In the genomic region with DNA sequence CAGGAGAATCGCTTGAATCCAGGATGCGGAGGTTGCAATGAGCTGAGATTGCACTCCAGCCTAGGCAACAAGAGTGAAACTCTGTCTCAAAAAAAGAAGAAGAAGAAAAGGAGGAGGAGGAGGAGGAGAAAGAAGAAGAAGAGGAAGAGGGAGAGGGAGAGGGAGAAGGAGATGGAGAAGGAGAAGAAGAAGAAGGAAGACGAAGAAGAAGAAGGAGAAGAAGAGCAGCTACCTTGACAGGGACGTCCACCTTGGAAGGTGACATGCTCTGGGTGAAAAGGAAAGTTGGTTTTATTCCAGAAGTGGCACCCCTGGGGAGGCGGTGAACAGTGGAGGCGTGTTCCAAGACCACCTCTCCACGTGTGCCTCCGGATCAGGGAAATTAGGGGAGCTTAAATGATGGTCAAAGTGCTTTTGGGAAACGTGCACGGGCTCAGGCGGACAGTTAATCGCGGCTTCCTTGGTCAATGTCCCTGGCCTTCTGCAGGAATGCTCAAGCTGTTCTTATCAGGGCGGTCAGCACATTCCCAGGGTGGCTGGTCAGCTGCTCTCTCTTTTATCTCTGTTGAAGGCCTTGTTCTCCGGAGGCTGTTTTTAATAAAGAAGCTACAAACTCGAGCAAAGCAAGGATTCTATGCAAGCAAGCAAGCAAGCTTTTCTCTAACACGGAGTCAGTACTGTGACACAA, we compare ENCODE assay signal across 1 cellular context.
TF ChIP-seq lines count a peak whose summit lies in the region.

No MANE protein-coding gene starts in this region.

TF ChIP-seq in HepG2, 621 proteins besides CTCF, POLR2A, EP300 and RAD21 (continues in another document):
- 0 out of 2 replicates have a peak, but pooled peaks have one; percentile 4 for TF ChIP-seq TBX2 (CRISPR knock-in tag; IDR thresholded peaks at IDR 0.05; ENCODE audit: borderline replicate concordance)
- TF ChIP-seq ZFX (CRISPR knock-in tag; IDR thresholded peaks at IDR 0.05; ENCODE audit: low read depth) = 0 out of 2 replicates have a peak, but pooled peaks have one; percentile 43
- TF ChIP-seq ZNF407 (CRISPR knock-in tag; IDR thresholded peaks at IDR 0.05; ENCODE audit: not compliant biosample characterization) = peak; percentile 20
- 0 out of 2 replicates have a peak, but pooled peaks have one; percentile 35 for TF ChIP-seq RBFOX2 (IDR thresholded peaks at IDR 0.05; ENCODE audit: low read depth, low read length)
- TF ChIP-seq BRD4 (CRISPR knock-in tag; IDR thresholded peaks at IDR 0.05) = peak; percentile 73; the same call in 1 of the 2 replicates
- TF ChIP-seq ZNF547 (CRISPR knock-in tag; IDR thresholded peaks at IDR 0.05) = peak; percentile 21; the same call in 1 of the 2 replicates
- TF ChIP-seq, protein P1, sequence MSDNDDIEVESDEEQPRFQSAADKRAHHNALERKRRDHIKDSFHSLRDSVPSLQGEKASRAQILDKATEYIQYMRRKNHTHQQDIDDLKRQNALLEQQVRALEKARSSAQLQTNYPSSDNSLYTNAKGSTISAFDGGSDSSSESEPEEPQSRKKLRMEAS (IDR thresholded peaks at IDR 0.05) = peak; percentile 33; the same call in 1 of the 2 replicates
- TF ChIP-seq ZSCAN9 (CRISPR knock-in tag; IDR thresholded peaks at IDR 0.05; ENCODE audit: borderline replicate concordance) = no peak
- peak; percentile 49 for TF ChIP-seq TEAD3 (CRISPR knock-in tag; optimal IDR thresholded peaks at IDR 0.05; ENCODE audit: borderline replicate concordance)
- TF ChIP-seq FOXP1 (IDR thresholded peaks at IDR 0.05) = 0 out of 2 replicates have a peak, but pooled peaks have one; percentile 12
- no peak for TF ChIP-seq FOXP1 (CRISPR knock-in tag; IDR thresholded peaks at IDR 0.05)
- peak; percentile 54; the same call in 1 of the 2 replicates for TF ChIP-seq TCF7 (IDR thresholded peaks at IDR 0.05; ENCODE audit: low read depth)
- no peak for TF ChIP-seq ZNF597 (CRISPR knock-in tag; IDR thresholded peaks at IDR 0.05)
- peak; percentile 30; the same call in 1 of the 2 replicates for TF ChIP-seq SPEN (CRISPR knock-in tag; IDR thresholded peaks at IDR 0.05; ENCODE audit: low read depth)
- TF ChIP-seq SALL1 (CRISPR knock-in tag; IDR thresholded peaks at IDR 0.05) = peak; percentile 39; the same call in 1 of the 2 replicates
- peak; percentile 98 for TF ChIP-seq ZNF512 (CRISPR knock-in tag; IDR thresholded peaks at IDR 0.05)
- TF ChIP-seq, protein P2, sequence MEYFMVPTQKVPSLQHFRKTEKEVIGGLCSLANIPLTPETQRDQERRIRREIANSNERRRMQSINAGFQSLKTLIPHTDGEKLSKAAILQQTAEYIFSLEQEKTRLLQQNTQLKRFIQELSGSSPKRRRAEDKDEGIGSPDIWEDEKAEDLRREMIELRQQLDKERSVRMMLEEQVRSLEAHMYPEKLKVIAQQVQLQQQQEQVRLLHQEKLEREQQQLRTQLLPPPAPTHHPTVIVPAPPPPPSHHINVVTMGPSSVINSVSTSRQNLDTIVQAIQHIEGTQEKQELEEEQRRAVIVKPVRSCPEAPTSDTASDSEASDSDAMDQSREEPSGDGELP (IDR thresholded peaks at IDR 0.05; ENCODE audit: borderline replicate concordance, low read depth) = peak; percentile 64; the same call in 1 of the 2 replicates
- 0 out of 2 replicates have a peak, but pooled peaks have one; percentile 27 for TF ChIP-seq FOXP4 (CRISPR knock-in tag; IDR thresholded peaks at IDR 0.05)
- 0 out of 2 replicates have a peak, but pooled peaks have one; percentile 33 for TF ChIP-seq KLF11 (CRISPR knock-in tag; IDR thresholded peaks at IDR 0.05)
- TF ChIP-seq ZNF292 (CRISPR knock-in tag; IDR thresholded peaks at IDR 0.05; ENCODE audit: borderline replicate concordance, low read depth) = 0 out of 2 replicates have a peak, but pooled peaks have one; percentile 52
- TF ChIP-seq, protein P3, sequence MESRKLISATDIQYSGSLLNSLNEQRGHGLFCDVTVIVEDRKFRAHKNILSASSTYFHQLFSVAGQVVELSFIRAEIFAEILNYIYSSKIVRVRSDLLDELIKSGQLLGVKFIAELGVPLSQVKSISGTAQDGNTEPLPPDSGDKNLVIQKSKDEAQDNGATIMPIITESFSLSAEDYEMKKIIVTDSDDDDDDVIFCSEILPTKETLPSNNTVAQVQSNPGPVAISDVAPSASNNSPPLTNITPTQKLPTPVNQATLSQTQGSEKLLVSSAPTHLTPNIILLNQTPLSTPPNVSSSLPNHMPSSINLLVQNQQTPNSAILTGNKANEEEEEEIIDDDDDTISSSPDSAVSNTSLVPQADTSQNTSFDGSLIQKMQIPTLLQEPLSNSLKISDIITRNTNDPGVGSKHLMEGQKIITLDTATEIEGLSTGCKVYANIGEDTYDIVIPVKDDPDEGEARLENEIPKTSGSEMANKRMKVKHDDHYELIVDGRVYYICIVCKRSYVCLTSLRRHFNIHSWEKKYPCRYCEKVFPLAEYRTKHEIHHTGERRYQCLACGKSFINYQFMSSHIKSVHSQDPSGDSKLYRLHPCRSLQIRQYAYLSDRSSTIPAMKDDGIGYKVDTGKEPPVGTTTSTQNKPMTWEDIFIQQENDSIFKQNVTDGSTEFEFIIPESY (CRISPR knock-in tag; IDR thresholded peaks at IDR 0.05) = peak; percentile 69; the same call in 1 of the 2 replicates
- no peak for TF ChIP-seq MIXL1 (CRISPR knock-in tag; IDR thresholded peaks at IDR 0.05)
- TF ChIP-seq ZNF605 (CRISPR knock-in tag; IDR thresholded peaks at IDR 0.05) = 0 out of 2 replicates have a peak, but pooled peaks have one; percentile 21
- TF ChIP-seq GATA4 (IDR thresholded peaks at IDR 0.05; ENCODE audit: borderline replicate concordance, low read depth) = peak; percentile 44; the same call in 1 of the 2 replicates
- no peak for TF ChIP-seq ZNF598 (CRISPR knock-in tag; IDR thresholded peaks at IDR 0.05; ENCODE audit: borderline replicate concordance)
- 0 out of 2 replicates have a peak, but pooled peaks have one; percentile 22 for TF ChIP-seq KAT7 (CRISPR knock-in tag; IDR thresholded peaks at IDR 0.05; ENCODE audit: borderline replicate concordance)
- peak; percentile 98 for TF ChIP-seq ZBTB38 (CRISPR knock-in tag; IDR thresholded peaks at IDR 0.05)
- TF ChIP-seq MED1 (CRISPR knock-in tag; IDR thresholded peaks at IDR 0.05) = peak; percentile 82
- TF ChIP-seq, protein P4, sequence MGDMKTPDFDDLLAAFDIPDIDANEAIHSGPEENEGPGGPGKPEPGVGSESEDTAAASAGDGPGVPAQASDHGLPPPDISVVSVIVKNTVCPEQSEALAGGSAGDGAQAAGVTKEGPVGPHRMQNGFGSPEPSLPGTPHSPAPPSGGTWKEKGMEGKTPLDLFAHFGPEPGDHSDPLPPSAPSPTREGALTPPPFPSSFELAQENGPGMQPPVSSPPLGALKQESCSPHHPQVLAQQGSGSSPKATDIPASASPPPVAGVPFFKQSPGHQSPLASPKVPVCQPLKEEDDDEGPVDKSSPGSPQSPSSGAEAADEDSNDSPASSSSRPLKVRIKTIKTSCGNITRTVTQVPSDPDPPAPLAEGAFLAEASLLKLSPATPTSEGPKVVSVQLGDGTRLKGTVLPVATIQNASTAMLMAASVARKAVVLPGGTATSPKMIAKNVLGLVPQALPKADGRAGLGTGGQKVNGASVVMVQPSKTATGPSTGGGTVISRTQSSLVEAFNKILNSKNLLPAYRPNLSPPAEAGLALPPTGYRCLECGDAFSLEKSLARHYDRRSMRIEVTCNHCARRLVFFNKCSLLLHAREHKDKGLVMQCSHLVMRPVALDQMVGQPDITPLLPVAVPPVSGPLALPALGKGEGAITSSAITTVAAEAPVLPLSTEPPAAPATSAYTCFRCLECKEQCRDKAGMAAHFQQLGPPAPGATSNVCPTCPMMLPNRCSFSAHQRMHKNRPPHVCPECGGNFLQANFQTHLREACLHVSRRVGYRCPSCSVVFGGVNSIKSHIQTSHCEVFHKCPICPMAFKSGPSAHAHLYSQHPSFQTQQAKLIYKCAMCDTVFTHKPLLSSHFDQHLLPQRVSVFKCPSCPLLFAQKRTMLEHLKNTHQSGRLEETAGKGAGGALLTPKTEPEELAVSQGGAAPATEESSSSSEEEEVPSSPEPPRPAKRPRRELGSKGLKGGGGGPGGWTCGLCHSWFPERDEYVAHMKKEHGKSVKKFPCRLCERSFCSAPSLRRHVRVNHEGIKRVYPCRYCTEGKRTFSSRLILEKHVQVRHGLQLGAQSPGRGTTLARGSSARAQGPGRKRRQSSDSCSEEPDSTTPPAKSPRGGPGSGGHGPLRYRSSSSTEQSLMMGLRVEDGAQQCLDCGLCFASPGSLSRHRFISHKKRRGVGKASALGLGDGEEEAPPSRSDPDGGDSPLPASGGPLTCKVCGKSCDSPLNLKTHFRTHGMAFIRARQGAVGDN (CRISPR knock-in tag; IDR thresholded peaks at IDR 0.05) = peak; percentile 80
